In the genomic region with DNA sequence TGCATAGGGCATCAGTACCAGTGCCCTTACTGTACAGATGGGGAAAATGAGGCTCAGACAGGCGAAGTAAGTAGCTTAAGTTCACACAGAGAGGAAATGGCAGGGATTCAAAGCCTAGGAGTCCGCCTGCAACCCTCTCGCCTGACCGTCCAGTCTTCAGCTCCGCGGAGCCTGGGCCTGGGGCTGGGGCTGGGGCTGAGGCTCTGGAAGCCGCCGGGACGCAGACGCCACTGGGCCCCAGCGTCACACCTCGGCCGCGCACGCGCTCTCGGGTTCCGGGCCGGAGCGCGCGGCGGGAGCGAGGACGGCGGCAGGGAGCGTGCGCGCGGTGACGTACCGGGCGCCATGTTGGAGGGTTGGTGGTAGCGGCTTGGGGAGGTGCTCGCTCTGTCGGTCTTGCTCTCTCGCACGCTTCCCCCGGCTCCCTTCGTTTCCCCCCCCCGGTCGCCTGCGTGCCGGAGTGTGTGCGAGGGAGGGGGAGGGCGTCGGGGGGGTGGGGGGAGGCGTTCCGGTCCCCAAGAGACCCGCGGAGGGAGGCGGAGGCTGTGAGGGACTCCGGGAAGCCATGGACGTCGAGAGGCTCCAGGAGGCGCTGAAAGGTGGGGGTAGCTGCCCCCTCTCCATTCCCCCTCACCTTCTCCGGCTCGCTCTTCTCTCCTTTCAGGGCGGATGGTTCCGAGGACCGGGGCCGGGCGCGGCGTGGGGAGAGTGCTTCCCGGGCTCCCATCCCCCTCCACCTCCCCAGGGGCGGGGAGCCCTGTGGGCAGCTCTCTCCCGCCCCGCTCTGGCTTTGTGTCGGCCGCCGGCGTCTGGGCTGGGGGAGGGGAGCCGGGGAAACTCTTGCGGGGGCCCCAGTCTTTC, we compare ENCODE assay signal across 8 cellular contexts. TPM values are rescaled to one million over a fixed set of nuclear protein-coding genes. Genes with fewer than 3 reads are reported as not detected.
A peak's percentile ranks its signal among the peaks of the same experiment; 100 is the strongest.
DNase-seq lines count a peak whose midpoint lies in the region; ATAC-seq, FAIRE-seq and TF ChIP-seq lines count a peak whose summit lies in the region.

A gene with protein sequence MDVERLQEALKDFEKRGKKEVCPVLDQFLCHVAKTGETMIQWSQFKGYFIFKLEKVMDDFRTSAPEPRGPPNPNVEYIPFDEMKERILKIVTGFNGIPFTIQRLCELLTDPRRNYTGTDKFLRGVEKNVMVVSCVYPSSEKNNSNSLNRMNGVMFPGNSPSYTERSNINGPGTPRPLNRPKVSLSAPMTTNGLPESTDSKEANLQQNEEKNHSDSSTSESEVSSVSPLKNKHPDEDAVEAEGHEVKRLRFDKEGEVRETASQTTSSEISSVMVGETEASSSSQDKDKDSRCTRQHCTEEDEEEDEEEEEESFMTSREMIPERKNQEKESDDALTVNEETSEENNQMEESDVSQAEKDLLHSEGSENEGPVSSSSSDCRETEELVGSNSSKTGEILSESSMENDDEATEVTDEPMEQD (plus strand): TSS at position 339 of the 861 bp plus-strand sequence. CDS start 227 bp downstream, at position 566.

- no peak for FAIRE-seq in pancreas (lab: Jason Lieb, UNC)

- H2AFZ ChIP-seq in MM.1S (ENCODE audit: low read length) = peak within 1 kb of the TSS; percentile 100

- H3K4me3 Mint-ChIP-seq in activated naive CD8-positive, alpha-beta T cell = peak within 1 kb of the TSS; percentile 94
- peak within 1 kb of the TSS; percentile 87 for H3K4me3 Mint-ChIP-seq in glutamatergic neuron (ENCODE audit: unreplicated experiment)

- TF ChIP-seq POLR2A in thyroid gland (IDR thresholded peaks at IDR 0.05) = peak; percentile 60 to 90

- DNase-seq in GM06990 (ENCODE audit: extremely low read depth, insufficient read length) (peak; percentile 94), HCEC 1CT (peak; percentile 90), MM.1S (peak; percentile 91), SKM-1 treated with dmso at 0.1 percent for 144 hours (lab: John Stamatoyannopoulos, UW; ENCODE audit: unreplicated experiment) (peak; percentile 90), glutamatergic neuron (peak; percentile 92), pancreas (peak; percentile 84 to 95 (median 88)), thyroid gland (peak; percentile 85)

- H3K9ac ChIP-seq in MM.1S (ENCODE audit: low read length) = peak within 1 kb of the TSS; percentile 85

- H3K9me3 Mint-ChIP-seq in activated naive CD8-positive, alpha-beta T cell (ENCODE audit: low read depth) = no peaks in the 10 kb centered on the region
- peaks cover 8% of the 10 kb centered on the region for H3K9me3 Mint-ChIP-seq in glutamatergic neuron (ENCODE audit: unreplicated experiment)

- no peaks in the 10 kb centered on the region for H3K9me2 ChIP-seq in MM.1S (replicated peaks; ENCODE audit: insufficient read depth, low read length)

- TF ChIP-seq CTCF in GM06990 (IDR thresholded peaks at IDR 0.05; ENCODE audit: insufficient read depth, low read length, poor library complexity, severe bottlenecking) = no peak
- no peak for TF ChIP-seq CTCF in MM.1S (IDR thresholded peaks at IDR 0.05; ENCODE audit: low read length)
- TF ChIP-seq CTCF in glutamatergic neuron (IDR thresholded peaks at IDR 0.05; ENCODE audit: partially characterized antibody, unreplicated experiment) = no peak
- no peak for TF ChIP-seq CTCF in pancreas (IDR thresholded peaks at IDR 0.05)
- TF ChIP-seq CTCF in thyroid gland (IDR thresholded peaks at IDR 0.05) = no peak

- intact Hi-C loops in pancreas (cut with DNase I) = no loop called here
- intact Hi-C loops in thyroid gland (cut with DNase I) = loop anchor here (10.0 kb wide), 1 partner anchor 52 kb away; no protein-coding TSS in a partner anchor

- H3K27ac ChIP-seq in MM.1S (ENCODE audit: low read length) = peak within 1 kb of the TSS; percentile 78
- peak within 1 kb of the TSS; percentile 90 to 98 (median 94) for H3K27ac ChIP-seq in pancreas
- peak within 1 kb of the TSS; percentile 96 to 99 (median 98) for H3K27ac ChIP-seq in thyroid gland

- peaks cover 42% of the 10 kb centered on the region for H3K4me1 Mint-ChIP-seq in activated naive CD8-positive, alpha-beta T cell (ENCODE audit: low read depth)
- H3K4me1 Mint-ChIP-seq in glutamatergic neuron (ENCODE audit: low read depth, unreplicated experiment) = peaks cover 15% of the 10 kb centered on the region

- peak; percentile 96 to 99 (median 98) for ATAC-seq in pancreas

- H3K4me2 ChIP-seq in MM.1S (ENCODE audit: low read depth, low read length) = peak within 1 kb of the TSS; percentile 98

- peak within 1 kb of the TSS; percentile 89 for H3K4me3 ChIP-seq in GM06990 (replicated peaks; ENCODE audit: low read depth, low read length)
- peak within 1 kb of the TSS; percentile 73 for H3K4me3 ChIP-seq in MM.1S (ENCODE audit: low read length)
- H3K4me3 ChIP-seq in pancreas = peak within 1 kb of the TSS; percentile 80 to 92 (median 86)
- H3K4me3 ChIP-seq in thyroid gland (replicated peaks in 1 of 3) = peak within 1 kb of the TSS; percentile 72 to 97 (median 88)

- no peaks in the 10 kb centered on the region for H3K27me3 ChIP-seq in GM06990 (replicated peaks; ENCODE audit: control insufficient read depth, insufficient read depth, low read length)
- H3K27me3 ChIP-seq in MM.1S (replicated peaks; ENCODE audit: insufficient read depth, low read length) = no peaks in the 10 kb centered on the region
- H3K27me3 ChIP-seq in pancreas = no peaks in the 10 kb centered on the region
- H3K27me3 ChIP-seq in thyroid gland = no peaks in the 10 kb centered on the region

- H3K79me2 ChIP-seq in MM.1S (ENCODE audit: low read length) = peaks cover 48% of the 10 kb centered on the region

- H3K27me3 Mint-ChIP-seq in activated naive CD8-positive, alpha-beta T cell = no peaks in the 10 kb centered on the region
- H3K27me3 Mint-ChIP-seq in glutamatergic neuron (ENCODE audit: unreplicated experiment) = peaks cover 5% of the 10 kb centered on the region

- H3K4me1 ChIP-seq in MM.1S (ENCODE audit: low read length) (peaks cover 16% of the 10 kb centered on the region; the same call in 1 of the 2 replicates), pancreas (peaks cover 11 to 29% (median 20%) of the 10 kb centered on the region in 3 donors), thyroid gland (peaks cover 29 to 34% of the 10 kb centered on the region in 2 donors)

- peaks cover 15% of the 10 kb centered on the region for H3F3A ChIP-seq in MM.1S (ENCODE audit: insufficient read depth, low read length)

- H3K27ac Mint-ChIP-seq in activated naive CD8-positive, alpha-beta T cell = peak within 1 kb of the TSS; percentile 95
- peak within 1 kb of the TSS; percentile 86 for H3K27ac Mint-ChIP-seq in glutamatergic neuron (ENCODE audit: unreplicated experiment)

- peaks cover 6% of the 10 kb centered on the region for H3K36me3 Mint-ChIP-seq in activated naive CD8-positive, alpha-beta T cell
- no peaks in the 10 kb centered on the region for H3K36me3 Mint-ChIP-seq in glutamatergic neuron (ENCODE audit: unreplicated experiment)

- 1 to 3% methylated on average over 46 to 73 of the region's 75 CpGs for WGBS in pancreas, 2 donors
- 2 to 3% methylated on average over 38 to 47 of the region's 75 CpGs for WGBS in thyroid gland, 2 donors

- peaks cover 30% of the 10 kb centered on the region for H4K20me1 ChIP-seq in MM.1S (ENCODE audit: insufficient read depth, low read length)

- H3K9me3 ChIP-seq in MM.1S (replicated peaks; ENCODE audit: insufficient read depth, low read length) = no peaks in the 10 kb centered on the region
- no peaks in the 10 kb centered on the region for H3K9me3 ChIP-seq in pancreas
- H3K9me3 ChIP-seq in thyroid gland = no peaks in the 10 kb centered on the region

- H3K36me3 ChIP-seq in GM06990 (ENCODE audit: control insufficient read depth, insufficient read depth, low read length) = peaks cover 1% of the 10 kb centered on the region
- no peaks in the 10 kb centered on the region; the same call in 1 of the 2 replicates for H3K36me3 ChIP-seq in MM.1S (replicated peaks; ENCODE audit: insufficient read depth, low read length)
- H3K36me3 ChIP-seq in pancreas = no peaks in the 10 kb centered on the region
- no peaks in the 10 kb centered on the region for H3K36me3 ChIP-seq in thyroid gland

RNA-seq across cellular contexts. Expression of the gene that starts here (rescaled TPM):
- 77.9 TPM for total RNA-seq in glutamatergic neuron (ENCODE audit: unreplicated experiment)
- 10 to 100 TPM; 18.3 to 45.6 (median 24.4) TPM for total RNA-seq in pancreas
- polyA plus RNA-seq in pancreas = 10 to 100 TPM in 1 of 2 donors, 1 to 10 TPM in 1; 8.2 to 13.7 TPM
- 10 to 100 TPM; 51.5 to 71.3 (median 66.0) TPM for total RNA-seq in thyroid gland

Comparison
In these comparisons a context has a peak if more than half of its experiments do, and no peak if none do; other contexts are left out.
1. Peak in every context shown above with its lines: DNase-seq, ATAC-seq, H3K4me3 ChIP-seq and H3K27ac ChIP-seq.